38 cellular contexts compared by ENCODE assay signal in the genomic region with DNA sequence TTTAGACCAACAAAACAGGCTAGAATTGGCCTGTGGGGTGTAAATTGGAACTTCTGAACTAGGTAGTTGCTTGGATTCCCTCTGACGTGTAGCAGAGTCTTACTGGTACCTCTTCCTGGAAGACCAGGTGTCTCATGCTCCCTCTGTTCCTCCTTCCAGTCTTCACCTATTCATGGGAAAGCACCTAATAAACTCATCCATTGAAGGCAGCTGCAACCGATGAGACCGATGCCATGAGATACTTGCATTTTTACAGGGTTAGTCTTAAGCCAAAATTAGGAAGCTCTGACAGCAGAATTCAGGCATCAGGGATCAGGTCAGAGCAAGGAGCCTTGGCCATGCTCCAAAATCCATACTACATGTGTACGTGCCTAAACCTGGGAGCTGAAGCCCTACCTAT. TPM values are rescaled to one million over a fixed set of nuclear protein-coding genes. Genes with fewer than 3 reads are reported as not detected.
"Had no signal": no experiment of that assay in that cellular context is flagged by ENCODE, and none has a peak within 500 bp of the region (broad histone marks: within the 10 kb centered on the region; RNA-seq: fewer than 3 reads in every experiment).

No MANE protein-coding gene starts in this region.

- ATAC-seq: activated CD4-positive, alpha-beta T cell treated with anti-CD3 and anti-CD28 coated beads for 36 hours; activated CD8-positive, alpha-beta memory T cell treated with anti-CD3 and anti-CD28 coated beads, Interleukin-2, amount 10 ng/mL, durations not matched to agents 7 days and 5 days; activated CD8-positive, alpha-beta T cell treated with anti-CD3 and anti-CD28 coated beads, Interleukin-2, amount 10 ng/mL, durations not matched to agents 7 days and 5 days; activated naive CD4-positive, alpha-beta T cell treated with anti-CD3 and anti-CD28 coated beads, Interleukin-2, amount 50 U/mL, for 72 hours; gastroesophageal sphincter; heart right ventricle; T-helper 17 cell had no signal

- H3K27me3 ChIP-seq: ascending aorta, breast epithelium, esophagus muscularis mucosa had no signal

- H3K27ac ChIP-seq: ascending aorta, breast epithelium, coronary artery, dorsolateral prefrontal cortex, esophagus muscularis mucosa, gastroesophageal sphincter, heart right ventricle had no signal

- H3K4me3 ChIP-seq: ascending aorta, breast epithelium, coronary artery, dorsolateral prefrontal cortex, esophagus muscularis mucosa, gastroesophageal sphincter, heart right ventricle had no signal

- H3K4me3 Mint-ChIP-seq: activated CD4-positive, alpha-beta memory T cell treated with anti-CD3 and anti-CD28 coated beads for 36 hours; activated CD4-positive, alpha-beta T cell treated with anti-CD3 and anti-CD28 coated beads for 36 hours; activated CD4-positive, alpha-beta T cell treated with anti-CD3 and anti-CD28 coated beads, Interleukin-2, amount 10 ng/mL, durations not matched to agents 24 days and 14 days; activated CD8-positive, alpha-beta memory T cell treated with anti-CD3 and anti-CD28 coated beads, Interleukin-2, amount 10 ng/mL, durations not matched to agents 7 days and 5 days; activated CD8-positive, alpha-beta T cell treated with anti-CD3 and anti-CD28 coated beads, Interleukin-2, amount 10 ng/mL, durations not matched to agents 7 days and 5 days; activated naive CD4-positive, alpha-beta T cell treated with anti-CD3 and anti-CD28 coated beads, Interleukin-2, amount 10 ng/mL, durations not matched to agents 7 days and 5 days; activated naive CD8-positive, alpha-beta T cell treated with anti-CD3 and anti-CD28 coated beads, Interleukin-2, amount 10 ng/mL, durations not matched to agents 7 days and 5 days; activated T-helper 1 cell treated with anti-CD3 and anti-CD28 coated beads, Interleukin-12 subunit alpha, Interleukin-12 subunit beta, Interleukin-2, Interleukin-4 antibody, amounts not matched to agents 30 ng/mL and 10 ng/mL and 1 ng/mL, durations not matched to agents 14 hours and 24 hours and 36 hours; brain; central memory CD8-positive, alpha-beta T cell; dendritic cell treated with granulocyte-macrophage colony-stimulating factor and Interleukin-4, amounts not matched to agents 40 ng/mL and 50 ng/mL, for 4 days; endodermal cell; T-helper 17 cell; T-helper 2 cell treated with Interferon-gamma antibody and Interleukin-4, amounts not matched to agents 5 μg/mL and 100 μg/mL, for 36 hours had no signal

- H3K27me3 Mint-ChIP-seq: activated CD4-positive, alpha-beta T cell treated with anti-CD3 and anti-CD28 coated beads, Interleukin-2, amount 10 ng/mL, durations not matched to agents 24 days and 14 days; activated CD8-positive, alpha-beta memory T cell treated with anti-CD3 and anti-CD28 coated beads, Interleukin-2, amount 10 ng/mL, durations not matched to agents 7 days and 5 days; activated naive CD4-positive, alpha-beta T cell treated with anti-CD3 and anti-CD28 coated beads, Interleukin-2, amount 10 ng/mL, durations not matched to agents 7 days and 5 days; dendritic cell treated with granulocyte-macrophage colony-stimulating factor and Interleukin-4, amounts not matched to agents 40 ng/mL and 50 ng/mL, for 4 days; T-helper 17 cell had no signal

- DNase-seq: activated CD4-positive, alpha-beta memory T cell treated with anti-CD3 and anti-CD28 coated beads for 36 hours; activated CD4-positive, alpha-beta T cell treated with anti-CD3 and anti-CD28 coated beads for 36 hours; activated CD4-positive, alpha-beta T cell treated with anti-CD3 and anti-CD28 coated beads, Interleukin-2, amount 10 ng/mL, durations not matched to agents 24 days and 14 days; activated CD4-positive, CD25-positive, alpha-beta regulatory T cell; activated CD4-positive, CD25-positive, alpha-beta regulatory T cell treated with anti-CD3 and anti-CD28 coated beads, Interleukin-2, amount 50 U/mL, for 72 hours; activated CD8-positive, alpha-beta memory T cell treated with anti-CD3 and anti-CD28 coated beads, Interleukin-2, amount 10 ng/mL, durations not matched to agents 7 days and 5 days; activated CD8-positive, alpha-beta memory T cell treated with anti-CD3 and anti-CD28 coated beads, Interleukin-2, amount 50 U/mL, for 4 hours; activated CD8-positive, alpha-beta T cell treated with anti-CD3 and anti-CD28 coated beads, Interleukin-2, amount 10 ng/mL, durations not matched to agents 7 days and 5 days; activated gamma-delta T cell; activated naive CD4-positive, alpha-beta T cell; activated naive CD4-positive, alpha-beta T cell treated with anti-CD3 and anti-CD28 coated beads, Interleukin-2, amount 10 ng/mL, durations not matched to agents 7 days and 5 days; activated naive CD8-positive, alpha-beta T cell treated with anti-CD3 and anti-CD28 coated beads, Interleukin-2, amount 10 ng/mL, durations not matched to agents 7 days and 5 days; activated T-cell treated with anti-CD3 and anti-CD28 coated beads, Interleukin-2, amount 50 U/mL, for 1 hour; activated T-cell treated with anti-CD3 and anti-CD28 coated beads, Interleukin-2, amount 50 U/mL, for 48 hours; dorsolateral prefrontal cortex; effector memory CD4-positive, alpha-beta T cell; endodermal cell; foreskin melanocyte; heart right ventricle; T-helper 1 cell; T-helper 17 cell; T1000 had no signal

- H3K4me1 ChIP-seq: ascending aorta, breast epithelium, esophagus muscularis mucosa, gastroesophageal sphincter, heart right ventricle had no signal

- H3K4me1 Mint-ChIP-seq: activated CD4-positive, alpha-beta T cell treated with anti-CD3 and anti-CD28 coated beads for 36 hours; activated CD4-positive, alpha-beta T cell treated with anti-CD3 and anti-CD28 coated beads, Interleukin-2, amount 10 ng/mL, durations not matched to agents 24 days and 14 days; activated CD8-positive, alpha-beta memory T cell treated with anti-CD3 and anti-CD28 coated beads, Interleukin-2, amount 10 ng/mL, durations not matched to agents 7 days and 5 days; activated naive CD4-positive, alpha-beta T cell treated with anti-CD3 and anti-CD28 coated beads, Interleukin-2, amount 10 ng/mL, durations not matched to agents 7 days and 5 days; activated naive CD8-positive, alpha-beta T cell treated with anti-CD3 and anti-CD28 coated beads, Interleukin-2, amount 10 ng/mL, durations not matched to agents 7 days and 5 days; brain; central memory CD8-positive, alpha-beta T cell; endodermal cell; T-helper 17 cell had no signal

- H3K27ac Mint-ChIP-seq: activated CD4-positive, alpha-beta memory T cell treated with anti-CD3 and anti-CD28 coated beads for 36 hours; activated CD4-positive, alpha-beta T cell treated with anti-CD3 and anti-CD28 coated beads for 36 hours; activated CD4-positive, alpha-beta T cell treated with anti-CD3 and anti-CD28 coated beads, Interleukin-2, amount 10 ng/mL, durations not matched to agents 24 days and 14 days; activated CD8-positive, alpha-beta memory T cell treated with anti-CD3 and anti-CD28 coated beads, Interleukin-2, amount 10 ng/mL, durations not matched to agents 7 days and 5 days; activated CD8-positive, alpha-beta T cell treated with anti-CD3 and anti-CD28 coated beads, Interleukin-2, amount 10 ng/mL, durations not matched to agents 7 days and 5 days; activated naive CD4-positive, alpha-beta T cell treated with anti-CD3 and anti-CD28 coated beads, Interleukin-2, amount 10 ng/mL, durations not matched to agents 7 days and 5 days; activated naive CD4-positive, alpha-beta T cell treated with anti-CD3 and anti-CD28 coated beads, Interleukin-2, amount 50 U/mL, for 72 hours; activated naive CD8-positive, alpha-beta T cell treated with anti-CD3 and anti-CD28 coated beads, Interleukin-2, amount 10 ng/mL, durations not matched to agents 7 days and 5 days; activated T-helper 1 cell treated with anti-CD3 and anti-CD28 coated beads, Interleukin-12 subunit alpha, Interleukin-12 subunit beta, Interleukin-2, Interleukin-4 antibody, amounts not matched to agents 30 ng/mL and 10 ng/mL and 1 ng/mL, durations not matched to agents 14 hours and 24 hours and 36 hours; activated T-helper 2 cell treated with anti-CD3 and anti-CD28 coated beads, Interferon-gamma antibody, Interleukin-2, Interleukin-4, amounts not matched to agents 10 μg/mL and 5 μg/mL and 100 μg/mL, durations not matched to agents 14 hours and 24 hours and 36 hours; brain; dendritic cell treated with granulocyte-macrophage colony-stimulating factor and Interleukin-4, amounts not matched to agents 40 ng/mL and 50 ng/mL, for 4 days; endodermal cell; T-helper 17 cell; T-helper 2 cell treated with Interferon-gamma antibody and Interleukin-4, amounts not matched to agents 5 μg/mL and 100 μg/mL, for 36 hours had no signal

- H3K36me3 Mint-ChIP-seq: activated CD4-positive, alpha-beta memory T cell treated with anti-CD3 and anti-CD28 coated beads for 36 hours; activated CD8-positive, alpha-beta memory T cell treated with anti-CD3 and anti-CD28 coated beads, Interleukin-2, amount 10 ng/mL, durations not matched to agents 7 days and 5 days; activated naive CD4-positive, alpha-beta T cell treated with anti-CD3 and anti-CD28 coated beads, Interleukin-2, amount 10 ng/mL, durations not matched to agents 7 days and 5 days; activated naive CD4-positive, alpha-beta T cell treated with anti-CD3 and anti-CD28 coated beads, Interleukin-2, amount 50 U/mL, for 72 hours; activated naive CD8-positive, alpha-beta T cell treated with anti-CD3 and anti-CD28 coated beads, Interleukin-2, amount 10 ng/mL, durations not matched to agents 7 days and 5 days; brain had no signal

- H3K36me3 ChIP-seq: ascending aorta, breast epithelium, esophagus muscularis mucosa, gastroesophageal sphincter, heart right ventricle had no signal

- H3K9me3 ChIP-seq: ascending aorta, esophagus muscularis mucosa, gastroesophageal sphincter had no signal

- H3K9me3 Mint-ChIP-seq: activated CD4-positive, alpha-beta memory T cell treated with anti-CD3 and anti-CD28 coated beads for 36 hours; activated CD4-positive, alpha-beta T cell treated with anti-CD3 and anti-CD28 coated beads, Interleukin-2, amount 10 ng/mL, durations not matched to agents 24 days and 14 days; activated T-helper 1 cell treated with anti-CD3 and anti-CD28 coated beads, Interleukin-12 subunit alpha, Interleukin-12 subunit beta, Interleukin-2, Interleukin-4 antibody, amounts not matched to agents 30 ng/mL and 10 ng/mL and 1 ng/mL, durations not matched to agents 14 hours and 24 hours and 36 hours; activated T-helper 2 cell treated with anti-CD3 and anti-CD28 coated beads, Interferon-gamma antibody, Interleukin-2, Interleukin-4, amounts not matched to agents 10 μg/mL and 5 μg/mL and 100 μg/mL, durations not matched to agents 14 hours and 24 hours and 36 hours; brain; central memory CD8-positive, alpha-beta T cell; endodermal cell; T-helper 2 cell treated with Interferon-gamma antibody and Interleukin-4, amounts not matched to agents 5 μg/mL and 100 μg/mL, for 36 hours had no signal

RNA-seq across cellular contexts. Expression of a gene that starts 13.2 kb away (rescaled TPM):
- total RNA-seq: activated CD4-positive, alpha-beta memory T cell treated with anti-CD3 and anti-CD28 coated beads for 36 hours; activated CD4-positive, alpha-beta T cell treated with anti-CD3 and anti-CD28 coated beads for 36 hours; activated CD4-positive, alpha-beta T cell treated with anti-CD3 and anti-CD28 coated beads, Interleukin-2, amount 10 ng/mL, durations not matched to agents 24 days and 14 days; activated CD8-positive, alpha-beta memory T cell treated with anti-CD3 and anti-CD28 coated beads for 36 hours; activated CD8-positive, alpha-beta memory T cell treated with anti-CD3 and anti-CD28 coated beads, Interleukin-2, amount 10 ng/mL, durations not matched to agents 7 days and 5 days; activated CD8-positive, alpha-beta T cell treated with anti-CD3 and anti-CD28 coated beads, Interleukin-2, amount 10 ng/mL, durations not matched to agents 7 days and 5 days; activated naive CD4-positive, alpha-beta T cell treated with anti-CD3 and anti-CD28 coated beads, Interleukin-2, amount 50 U/mL, for 72 hours; activated naive CD8-positive, alpha-beta T cell treated with anti-CD3 and anti-CD28 coated beads, Interleukin-2, amount 10 ng/mL, durations not matched to agents 7 days and 5 days; activated T-helper 1 cell treated with anti-CD3 and anti-CD28 coated beads, Interleukin-12 subunit alpha, Interleukin-12 subunit beta, Interleukin-2, Interleukin-4 antibody, amounts not matched to agents 30 ng/mL and 10 ng/mL and 1 ng/mL, durations not matched to agents 14 hours and 24 hours and 36 hours; activated T-helper 2 cell treated with anti-CD3 and anti-CD28 coated beads, Interferon-gamma antibody, Interleukin-2, Interleukin-4, amounts not matched to agents 10 μg/mL and 5 μg/mL and 100 μg/mL, durations not matched to agents 14 hours and 24 hours and 36 hours; ascending aorta; cardiac septum; cerebellum; endodermal cell; glomerular endothelial cell; heart right ventricle; T-helper 17 cell had no signal
- polyA plus RNA-seq: heart right ventricle had no signal
